In genomic region chr5:154900071-154900470, GRCh38 we compare ENCODE assay signal across 15 cellular contexts. TPM values are rescaled to one million over a fixed set of nuclear protein-coding genes. Genes with fewer than 3 reads are reported as not detected.
DNase-seq lines count a peak whose midpoint lies in the region; TF ChIP-seq lines count a peak whose summit lies in the region.
"Had no signal": no experiment of that assay in that cellular context is flagged by ENCODE, and none has a peak within 500 bp of the region (broad histone marks: within the 10 kb centered on the region; RNA-seq: fewer than 3 reads in every experiment).

No MANE protein-coding gene starts in this region.

- H3K27ac ChIP-seq in SK-N-MC (peak overlapping the region; percentile 33; the same call in 1 of the 2 replicates), tibial artery (peak overlapping the region; percentile 58 to 64)
- H3K27ac ChIP-seq: PC-9 had no signal

- H3K36me3 ChIP-seq in SK-N-MC (ENCODE audit: insufficient read depth, low read length) = peaks cover 92% of the 10 kb centered on the region
- peaks cover 62 to 97% (median 96%) of the 10 kb centered on the region in 3 donors for H3K36me3 ChIP-seq in tibial artery

- no peak overlapping the region for H3K4me3 ChIP-seq in SK-N-MC
- no peak overlapping the region for H3K4me3 ChIP-seq in tibial artery
- H3K4me3 ChIP-seq: PC-9 had no signal

- no peak for TF ChIP-seq CTCF in tibial artery (IDR thresholded peaks at IDR 0.05)

- DNase-seq in AG08395 (ENCODE audit: low spot score) = peak; percentile 15
- no peak for DNase-seq in SK-N-MC (ENCODE audit: low read depth, low spot score)
- DNase-seq in myocyte (ENCODE audit: low read depth) = peak; percentile 7
- no peak for DNase-seq in tibial artery
- no peak for DNase-seq in activated effector memory CD4-positive, alpha-beta T cell treated with Interleukin-2 at 50 U/mL for 16 hours
- DNase-seq in iPS-NIHi11 (ENCODE audit: low spot score) = no peak
- DNase-seq in NCI-H345 (lab: John Stamatoyannopoulos, UW) = no peak
- DNase-seq: AML-193, Caco-2, GOT3, KBM-7, NCI-H1048, NCI-H146, NCI-H524, PC-9 had no signal

- no peaks in the 10 kb centered on the region for H3K27me3 ChIP-seq in tibial artery

- no peak overlapping the region for H3K9ac ChIP-seq in SK-N-MC (ENCODE audit: insufficient read length)

- intact Hi-C loops in tibial artery (cut with DNase I; ENCODE audit: low total_unique reads) = no loop called here

- H3K4me1 ChIP-seq in tibial artery = no peaks in the 10 kb centered on the region
- H3K4me1 ChIP-seq: Caco-2 had no signal

- H3K9me3 ChIP-seq in SK-N-MC (ENCODE audit: low read depth, low read length) (no peaks in the 10 kb centered on the region), tibial artery (no peaks in the 10 kb centered on the region)
- H3K9me3 ChIP-seq: Caco-2 had no signal

RNA-seq across cellular contexts. Expression of gene GEMIN5, which starts 37.9 kb away (rescaled TPM):
- total RNA-seq in myocyte = 19.8 and 22.0 TPM in 2 replicates
- polyA plus RNA-seq in myocyte (2012) = 8.7 TPM

RNA-seq across cellular contexts. Expression of gene MRPL22, which starts 40.8 kb away (rescaled TPM):
- total RNA-seq in myocyte = 9.3 and 11.4 TPM in 2 replicates
- 44.2 TPM for polyA plus RNA-seq in myocyte (2012)

RNA-seq across cellular contexts. Expression of gene CNOT8, which starts 41.6 kb away (rescaled TPM):
- total RNA-seq in myocyte = 49.1 and 60.3 TPM in 2 replicates
- polyA plus RNA-seq in myocyte (2012) = 30.9 TPM

RNA-seq across cellular contexts. Expression of gene FAXDC2, which starts 49.7 kb away (rescaled TPM):
- total RNA-seq in myocyte = 11.6 and 17.8 TPM in 2 replicates
- polyA plus RNA-seq in myocyte (2012) = 11.6 TPM

Comparison
In these comparisons a context has a peak if more than half of its experiments do, and no peak if none do; other contexts are left out.
1. DNase-seq: peak in AG08395 (single experiment) and myocyte (single experiment); none in SK-N-MC (single experiment), tibial artery (0 of 2), activated effector memory CD4-positive, alpha-beta T cell treated with Interleukin-2 at 50 U/mL for 16 hours (single experiment), iPS-NIHi11 (single experiment) and NCI-H345 (single experiment).